Comparison of ENCODE assay signal across 8 cellular contexts in the genomic region with DNA sequence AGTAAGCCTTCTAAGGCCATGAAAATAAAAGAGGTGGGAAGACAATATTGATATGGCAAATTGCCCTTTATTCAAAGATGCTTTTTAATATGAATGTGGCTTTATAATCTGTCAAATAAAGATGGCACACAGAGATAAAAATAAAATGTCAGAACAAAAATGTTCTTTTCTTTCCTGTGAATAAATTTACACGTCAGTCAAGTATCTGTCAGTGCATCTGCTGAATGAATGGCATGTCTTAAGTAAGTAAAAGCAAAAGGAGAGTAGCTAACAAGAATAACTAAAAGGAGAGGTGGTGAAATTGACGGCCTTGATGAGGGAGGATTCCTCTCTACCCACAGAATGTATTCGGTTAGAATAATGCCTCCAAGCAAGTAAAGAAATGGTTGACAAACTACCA.
"Had no signal": no experiment of that assay in that cellular context is flagged by ENCODE, and none has a peak within 500 bp of the region (broad histone marks: within the 10 kb centered on the region; RNA-seq: fewer than 3 reads in every experiment).

No MANE protein-coding gene starts in this region.

- DNase-seq: GOT3, H7, HFFc6 had no signal

- H3K4me1 ChIP-seq: HAP-1 had no signal

- H3K36me3 Mint-ChIP-seq: IgD-negative memory B cell had no signal

- H3K27ac Mint-ChIP-seq: HFFc6, IgD-negative memory B cell had no signal

- H3K9me3 ChIP-seq: HAP-1 had no signal

- H3K4me3 ChIP-seq: HAP-1 had no signal

- H3K4me3 Mint-ChIP-seq: HFFc6, IgD-negative memory B cell had no signal

- ATAC-seq: HCT116, HepG2 had no signal

- H3K27ac ChIP-seq: HL-60 had no signal

- H3K27me3 Mint-ChIP-seq: IgD-negative memory B cell had no signal

- H3K36me3 ChIP-seq: HAP-1 had no signal

- H3K4me1 Mint-ChIP-seq: IgD-negative memory B cell had no signal
